In the genomic region with DNA sequence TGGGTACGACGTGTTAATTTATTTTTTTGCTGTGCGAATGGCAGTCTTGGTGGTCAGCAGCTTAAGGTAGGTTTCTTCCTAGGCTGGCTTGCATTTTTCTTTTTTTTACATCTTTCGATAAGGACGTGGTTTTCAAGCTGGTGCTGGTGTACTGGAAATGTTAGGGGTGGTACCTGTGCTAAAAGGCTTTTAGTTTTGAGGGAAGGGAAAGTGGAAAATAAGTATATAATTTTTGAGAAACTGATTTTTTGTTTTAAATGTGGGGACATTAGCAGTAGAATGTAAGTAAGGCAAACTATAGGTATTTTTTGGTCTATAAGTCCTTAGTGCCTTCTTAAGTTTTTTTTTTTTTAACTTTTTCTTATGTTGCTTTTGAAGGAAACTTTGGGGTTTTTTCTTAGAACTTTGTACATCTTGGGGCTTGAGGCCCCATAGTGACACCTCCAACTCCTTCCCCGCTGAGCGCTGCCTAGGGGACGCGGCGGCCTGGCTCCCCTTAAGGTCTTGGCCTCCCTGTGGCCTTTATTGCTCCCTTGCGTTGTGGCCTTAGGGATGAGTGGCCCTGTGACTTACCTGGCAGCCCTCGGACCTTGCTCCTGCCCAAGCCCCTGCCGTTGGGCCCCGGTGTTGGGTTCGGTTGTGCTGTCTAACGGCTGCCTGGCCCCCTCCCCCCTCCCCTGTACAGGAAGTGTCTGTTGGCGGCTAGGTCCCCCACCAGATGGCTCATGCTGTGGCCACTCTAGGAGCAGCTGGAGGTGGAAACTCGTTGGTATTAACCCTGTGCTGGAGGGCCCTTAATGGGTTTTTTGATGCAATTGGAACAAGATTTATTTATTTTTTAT, we compare ENCODE assay signal across 8 cellular contexts.
DNase-seq lines count a peak whose midpoint lies in the region; ATAC-seq and TF ChIP-seq lines count a peak whose summit lies in the region.

No MANE protein-coding gene starts in this region.

- no peaks in the 10 kb centered on the region for H3K9me3 ChIP-seq in colonic mucosa

- peak overlapping the region; percentile 76 to 77 for H3K9ac ChIP-seq in colonic mucosa (ENCODE audit: low read depth in 2 of 2, low read length in 2 of 2)

- DNase-seq in A172 (ENCODE audit: low spot score) (peak; percentile 91), NCI-H524 treated with DMSO at 0.1 percent for 48 hours (lab: John Stamatoyannopoulos, UW) (peak; percentile 35), colonic mucosa (peak; percentile 81)
- DNase-seq in activated CD4-positive, alpha-beta T cell treated with anti-CD3 and anti-CD28 coated beads for 4 hours: peak; percentile 72 to 77
- peak; percentile 32 to 71 (median 52) for DNase-seq in stimulated activated CD4-positive, alpha-beta T cell treated with anti-CD3 and anti-CD28 coated beads, Interleukin-1b, Interleukin-23, amount 100 ng/mL, for 24 hours (ENCODE audit: low read depth in 4 of 4, low spot score in 1 of 4)

- peak overlapping the region; percentile 74 for H3K4me3 ChIP-seq in colonic mucosa

- H3K4me1 ChIP-seq in colonic mucosa: no peaks in the 10 kb centered on the region

- no peak for TF ChIP-seq CTCF in colonic mucosa (IDR thresholded peaks at IDR 0.05)

- H3K27ac ChIP-seq in colonic mucosa (peak overlapping the region; percentile 66), layer of hippocampus (ENCODE audit: low read depth, low read length) (peak overlapping the region; percentile 83)

- H3K36me3 ChIP-seq in colonic mucosa: no peaks in the 10 kb centered on the region

- ATAC-seq in GM18867 (IDR thresholded peaks at IDR 0.05; ENCODE audit: unreplicated experiment): peak; percentile 79
- ATAC-seq in HG03432 (IDR thresholded peaks at IDR 0.05; ENCODE audit: unreplicated experiment): peak; percentile 82

- intact Hi-C loops in colonic mucosa (cut with DNase I): no loop called here

- no peaks in the 10 kb centered on the region for H3K27me3 ChIP-seq in colonic mucosa
- no peaks in the 10 kb centered on the region for H3K27me3 ChIP-seq in layer of hippocampus (ENCODE audit: control insufficient read depth, insufficient read depth, low read length)

Comparison
In these comparisons a context has a peak if more than half of its experiments do, and no peak if none do; other contexts are left out.
1. Peak in every context shown above with its lines: DNase-seq, ATAC-seq, H3K4me3 ChIP-seq and H3K27ac ChIP-seq.
2. DNase-seq: peak in every context shown above with its lines; median percentile 91 in A172; 81 in colonic mucosa; 74 in activated CD4-positive, alpha-beta T cell treated with anti-CD3 and anti-CD28 coated beads for 4 hours; 52 in stimulated activated CD4-positive, alpha-beta T cell treated with anti-CD3 and anti-CD28 coated beads, Interleukin-1b, Interleukin-23, amount 100 ng/mL, for 24 hours; 35 in NCI-H524 treated with DMSO at 0.1 percent for 48 hours.